ENCODE assay signal across 30 cellular contexts in genomic region chr3:119207512-119207875, GRCh38. TPM values are rescaled to one million over a fixed set of nuclear protein-coding genes. Genes with fewer than 3 reads are reported as not detected.
A peak's percentile ranks its signal among the peaks of the same experiment; 100 is the strongest.
DNase-seq lines count a peak whose midpoint lies in the region; ATAC-seq, FAIRE-seq and TF ChIP-seq lines count a peak whose summit lies in the region.
"Had no signal": no experiment of that assay in that cellular context is flagged by ENCODE, and none has a peak within 500 bp of the region (broad histone marks: within the 10 kb centered on the region; RNA-seq: fewer than 3 reads in every experiment).

No MANE protein-coding gene starts in this region.

- TF ChIP-seq CTCF in RWPE2 (IDR thresholded peaks at IDR 0.05; ENCODE audit: poor library complexity, severe bottlenecking) (no peak), keratinocyte (optimal IDR thresholded peaks at IDR 0.05 in 1 of 3, IDR thresholded peaks at IDR 0.05 in 1 of 3, conservative IDR thresholded peaks at IDR 0.05 in 1 of 3; ENCODE audit: extremely low read depth in 1 of 3, insufficient read depth in 2 of 3, low read length in 3 of 3) (no peak)

- H3K4me1 Mint-ChIP-seq in activated CD4-positive, alpha-beta T cell treated with anti-CD3 and anti-CD28 coated beads, Interleukin-2, amount 10 ng/mL, durations not matched to agents 7 days and 5 days: peaks cover 43% of the 10 kb centered on the region
- peaks cover 15 to 38% (median 22%) of the 10 kb centered on the region in 4 donors for H3K4me1 Mint-ChIP-seq in CD4-positive, alpha-beta memory T cell
- H3K4me1 Mint-ChIP-seq: stimulated activated naive B cell treated with anti-CD40 and anti-IgM and Interleukin-4, amounts not matched to agents 10 μg/mL and 1 μg/mL and 100 μg/mL, for 72 hours had no signal

- no peaks in the 10 kb centered on the region for H3K9me3 ChIP-seq in CD4-positive, alpha-beta memory T cell (ENCODE audit: control insufficient read depth in 1 of 2, low read length in 2 of 2)
- H3K9me3 ChIP-seq in RWPE2 (ENCODE audit: severe bottlenecking) (no peaks in the 10 kb centered on the region), keratinocyte (ENCODE audit: control insufficient read depth, low read depth, low read length) (no peaks in the 10 kb centered on the region)
- H3K9me3 ChIP-seq: esophagus muscularis mucosa, heart right ventricle, testis had no signal

- intact Hi-C loops in CD4-positive, alpha-beta memory T cell (cut with micrococcal nuclease): no loop called here

- CTCF ChIA-PET in activated CD4-positive, alpha-beta T cell treated with anti-CD3 and anti-CD28 coated beads, Interleukin-2, amount 10 ng/mL, durations not matched to agents 7 days and 5 days (lab: Charles Lee): interaction anchor here (0.8 to 2.0 kb wide), 2 partner anchors 8 to 17 kb away, joined by 4 to 6 read pairs; no protein-coding TSS in a partner anchor
- CTCF ChIA-PET in CD4-positive, alpha-beta memory T cell (lab: Charles Lee; ENCODE audit: partially characterized antibody): no interaction called here

- H3K27ac Mint-ChIP-seq in activated CD4-positive, alpha-beta T cell treated with anti-CD3 and anti-CD28 coated beads, Interleukin-2, amount 10 ng/mL, durations not matched to agents 7 days and 5 days: peak overlapping the region; percentile 73
- H3K27ac Mint-ChIP-seq in CD4-positive, alpha-beta memory T cell: peak overlapping the region; percentile 3 to 74 (median 25)
- H3K27ac Mint-ChIP-seq: activated T-cell treated with anti-CD3 and anti-CD28 coated beads, Interleukin-2, amount 50 U/mL, for 24 hours; progenitor cell of endocrine pancreas; stimulated activated naive B cell treated with anti-CD40 and anti-IgM and Interleukin-4, amounts not matched to agents 10 μg/mL and 1 μg/mL and 100 μg/mL, for 72 hours; T-helper 1 cell treated with Interleukin-12 subunit alpha and Interleukin-12 subunit beta and Interleukin-4 antibody, amounts not matched to agents 30 μg/mL and 1 μg/mL, for 36 hours had no signal

- peak overlapping the region; percentile 59 for H3K4me2 ChIP-seq in keratinocyte (ENCODE audit: control insufficient read depth, extremely low read depth, insufficient read depth, low read depth, low read length)

- peaks cover 26% of the 10 kb centered on the region for H3K4me1 ChIP-seq in CD4-positive, alpha-beta memory T cell (ENCODE audit: insufficient read depth, low read length)
- H3K4me1 ChIP-seq in RWPE2 (ENCODE audit: insufficient read depth, poor library complexity, severe bottlenecking): peaks cover 4% of the 10 kb centered on the region
- H3K4me1 ChIP-seq in keratinocyte (ENCODE audit: control insufficient read depth, extremely low read depth, insufficient read depth, low read length): peaks cover 29% of the 10 kb centered on the region
- H3K4me1 ChIP-seq: testis had no signal

- H4K20me1 ChIP-seq in keratinocyte (ENCODE audit: control insufficient read depth, extremely low read depth, insufficient read depth, low read length): no peaks in the 10 kb centered on the region

- H3K36me3 ChIP-seq in CD4-positive, alpha-beta memory T cell (ENCODE audit: insufficient read depth, low read length): peaks cover 7% of the 10 kb centered on the region
- H3K36me3 ChIP-seq in RWPE2 (ENCODE audit: low read depth) (peaks cover 3% of the 10 kb centered on the region), keratinocyte (ENCODE audit: control insufficient read depth in 2 of 2, extremely low read depth in 1 of 2, insufficient read depth in 2 of 2, low read length in 2 of 2) (peaks cover 8 to 11% of the 10 kb centered on the region in 2 experiments)

- H3K27me3 Mint-ChIP-seq in activated CD4-positive, alpha-beta T cell treated with anti-CD3 and anti-CD28 coated beads, Interleukin-2, amount 10 ng/mL, durations not matched to agents 7 days and 5 days: no peaks in the 10 kb centered on the region
- H3K27me3 Mint-ChIP-seq in CD4-positive, alpha-beta memory T cell: no peaks in the 10 kb centered on the region
- H3K27me3 Mint-ChIP-seq: activated T-cell treated with anti-CD3 and anti-CD28 coated beads, Interleukin-2, amount 50 U/mL, for 24 hours; CD8-positive, alpha-beta memory T cell; effector memory CD8-positive, alpha-beta T cell; progenitor cell of endocrine pancreas; stimulated activated naive B cell treated with anti-CD40 and anti-IgM and Interleukin-4, amounts not matched to agents 10 μg/mL and 1 μg/mL and 100 μg/mL, for 72 hours had no signal

- H2AFZ ChIP-seq in keratinocyte (ENCODE audit: control insufficient read depth, low read length): no peak overlapping the region

- H3K9me3 Mint-ChIP-seq in activated CD4-positive, alpha-beta T cell treated with anti-CD3 and anti-CD28 coated beads, Interleukin-2, amount 10 ng/mL, durations not matched to agents 7 days and 5 days: peaks cover 4% of the 10 kb centered on the region
- H3K9me3 Mint-ChIP-seq in CD4-positive, alpha-beta memory T cell: peaks cover 0 to 3% (median 0%) of the 10 kb centered on the region in 8 donors
- H3K9me3 Mint-ChIP-seq: activated T-cell treated with anti-CD3 and anti-CD28 coated beads, Interleukin-2, amount 50 U/mL, for 24 hours; effector memory CD8-positive, alpha-beta T cell; T-helper 1 cell treated with Interleukin-12 subunit alpha and Interleukin-12 subunit beta and Interleukin-4 antibody, amounts not matched to agents 30 μg/mL and 1 μg/mL, for 36 hours had no signal

- no peak for DNase-seq in activated CD4-positive, alpha-beta T cell treated with anti-CD3 and anti-CD28 coated beads, Interleukin-2, amount 10 ng/mL, durations not matched to agents 7 days and 5 days
- no peak for DNase-seq in activated CD4-positive, alpha-beta T cell treated with anti-CD3 and anti-CD28 coated beads for 4 hours
- no peak for DNase-seq in CD4-positive, alpha-beta memory T cell
- DNase-seq in RWPE2 (ENCODE audit: low spot score) (no peak), keratinocyte (ENCODE audit: low read depth, low spot score) (no peak), NCI-H82 (lab: John Stamatoyannopoulos, UW) (no peak)
- DNase-seq in activated T-cell treated with anti-CD3 and anti-CD28 coated beads, Interleukin-2, amount 50 U/mL, for 48 hours: no peak
- DNase-seq: 8988T; activated CD4-positive, alpha-beta T cell treated with anti-CD3 and anti-CD28 coated beads for 1 hour; activated naive CD4-positive, alpha-beta T cell treated with Interleukin-2 at 50 U/mL for 16 hours; activated T-cell treated with anti-CD3 and anti-CD28 coated beads, Interleukin-2, amount 50 U/mL, for 24 hours; CD8-positive, alpha-beta memory T cell; DMS153; effector memory CD8-positive, alpha-beta T cell; heart right ventricle; NCI-H2029 treated with DMSO at 0.1 percent for 48 hours; NCI-H526 treated with DMSO at 0.1 percent for 48 hours; stimulated activated CD4-positive, alpha-beta T cell treated with anti-CD3 and anti-CD28 coated beads, Interleukin-4, amount 100 ng/mL, for 4 hours; stimulated activated naive B cell treated with anti-CD40 and anti-IgM and Interleukin-4, amounts not matched to agents 10 μg/mL and 1 μg/mL and 100 μg/mL, for 72 hours; testis had no signal

- H3K36me3 Mint-ChIP-seq in activated CD4-positive, alpha-beta T cell treated with anti-CD3 and anti-CD28 coated beads, Interleukin-2, amount 10 ng/mL, durations not matched to agents 7 days and 5 days (ENCODE audit: low read depth): peaks cover 38% of the 10 kb centered on the region
- peaks cover 35 to 41% of the 10 kb centered on the region in 2 donors for H3K36me3 Mint-ChIP-seq in CD4-positive, alpha-beta memory T cell

- no peak overlapping the region for H3K27ac ChIP-seq in CD4-positive, alpha-beta memory T cell (ENCODE audit: low read depth, low read length)
- peak overlapping the region; percentile 12 for H3K27ac ChIP-seq in RWPE2 (ENCODE audit: poor library complexity, severe bottlenecking)
- H3K27ac ChIP-seq in keratinocyte (ENCODE audit: control insufficient read depth, insufficient read depth, low read length): peak overlapping the region; percentile 37
- H3K27ac ChIP-seq: coronary artery, esophagus muscularis mucosa, foreskin keratinocyte, testis had no signal

- dilution Hi-C loops in keratinocyte (cut with MboI; ENCODE audit: extremely low pct_ligation_motif_present, low sequenced_read_pairs): no loop called here

- FAIRE-seq in keratinocyte (lab: Jason Lieb, UNC): no peak
- FAIRE-seq: H54 had no signal

- H3K9me1 ChIP-seq in keratinocyte (ENCODE audit: control insufficient read depth, extremely low read depth, insufficient read depth, low read length): peaks cover 2% of the 10 kb centered on the region

- POLR2A ChIA-PET in activated CD4-positive, alpha-beta T cell treated with anti-CD3 and anti-CD28 coated beads, Interleukin-2, amount 10 ng/mL, durations not matched to agents 7 days and 5 days (lab: Charles Lee): no interaction called here
- POLR2A ChIA-PET in CD4-positive, alpha-beta memory T cell (lab: Charles Lee; ENCODE audit: partially characterized antibody): no interaction called here

- H3K27me3 ChIP-seq in CD4-positive, alpha-beta memory T cell (ENCODE audit: insufficient read depth, low read length): no peaks in the 10 kb centered on the region
- no peaks in the 10 kb centered on the region for H3K27me3 ChIP-seq in RWPE2 (ENCODE audit: insufficient read depth, poor library complexity, severe bottlenecking)
- no peaks in the 10 kb centered on the region for H3K27me3 ChIP-seq in keratinocyte (ENCODE audit: control insufficient read depth, extremely low read depth, insufficient read depth, low read length)
- H3K27me3 ChIP-seq: esophagus muscularis mucosa, foreskin keratinocyte, heart right ventricle, testis had no signal

- ATAC-seq in RWPE2 (ENCODE audit: low read depth) (no peak), HG03135 (IDR thresholded peaks at IDR 0.05; ENCODE audit: unreplicated experiment) (no peak)
- ATAC-seq: effector memory CD8-positive, alpha-beta T cell; stimulated activated naive B cell treated with anti-CD40 and anti-IgM and Interleukin-4, amounts not matched to agents 10 μg/mL and 1 μg/mL and 100 μg/mL, for 72 hours had no signal

- H3K79me2 ChIP-seq in keratinocyte (ENCODE audit: control insufficient read depth, insufficient read depth, low read length): no peaks in the 10 kb centered on the region

- no peak overlapping the region for H3K4me3 Mint-ChIP-seq in activated CD4-positive, alpha-beta T cell treated with anti-CD3 and anti-CD28 coated beads, Interleukin-2, amount 10 ng/mL, durations not matched to agents 7 days and 5 days
- peak overlapping the region in 3 of 8 donors; percentile 1 to 50 (median 26) for H3K4me3 Mint-ChIP-seq in CD4-positive, alpha-beta memory T cell
- H3K4me3 Mint-ChIP-seq: activated T-cell treated with anti-CD3 and anti-CD28 coated beads, Interleukin-2, amount 50 U/mL, for 24 hours; effector memory CD8-positive, alpha-beta T cell; stimulated activated naive B cell treated with anti-CD40 and anti-IgM and Interleukin-4, amounts not matched to agents 10 μg/mL and 1 μg/mL and 100 μg/mL, for 72 hours; T-helper 1 cell treated with Interleukin-12 subunit alpha and Interleukin-12 subunit beta and Interleukin-4 antibody, amounts not matched to agents 30 μg/mL and 1 μg/mL, for 36 hours had no signal

- no peak overlapping the region for H3K4me3 ChIP-seq in CD4-positive, alpha-beta memory T cell (ENCODE audit: low read length in 2 of 2)
- H3K4me3 ChIP-seq in RWPE2 (ENCODE audit: severe bottlenecking) (no peak overlapping the region), keratinocyte (ENCODE audit: control insufficient read depth in 2 of 3, extremely low read depth in 1 of 3, insufficient read depth in 2 of 3, low read depth in 1 of 3, low read length in 3 of 3) (no peak overlapping the region)
- H3K4me3 ChIP-seq: coronary artery, esophagus muscularis mucosa, heart right ventricle, lung, testis had no signal

- no peak overlapping the region for H3K9ac ChIP-seq in keratinocyte (ENCODE audit: control insufficient read depth, extremely low read depth, insufficient read depth, low read length)

RNA-seq across cellular contexts. Expression of gene B4GALT4, which starts 33.2 kb away (rescaled TPM):
- total RNA-seq in activated CD4-positive, alpha-beta T cell treated with anti-CD3 and anti-CD28 coated beads, Interleukin-2, amount 10 ng/mL, durations not matched to agents 7 days and 5 days: 10 to 100 TPM; 16.1 to 16.5 TPM
- total RNA-seq in CD4-positive, alpha-beta memory T cell: 10 to 100 TPM; 15.9 to 18.1 TPM
- polyA plus RNA-seq in CD4-positive, alpha-beta memory T cell: 1 to 10 TPM; 5.9 to 8.6 TPM
- polyA plus RNA-seq in keratinocyte: 26.0 to 43.3 TPM (median 29.4 TPM) in 3 replicates
- polyA plus RNA-seq in keratinocyte (2011; ENCODE audit: low read depth): 77.7 TPM
- 17.5 and 19.2 TPM in 2 replicates for polyA plus RNA-seq in keratinocyte (2011; cell fraction: cytosol; rRNA removed)
- 33.1 and 43.3 TPM in 2 replicates for polyA plus RNA-seq in keratinocyte (2011; cell fraction: nucleus; rRNA removed)
- polyA plus RNA-seq in keratinocyte (2012; ENCODE audit: low replicate concordance): 23.0 and 33.6 TPM in 2 replicates
- polyA minus RNA-seq in keratinocyte: 11.9 to 23.7 TPM (median 22.4 TPM) in 3 replicates
- polyA minus RNA-seq in keratinocyte (2011; cell fraction: cytosol; rRNA and poly(A)+ RNA removed): 23.2 TPM
- 13.4 and 22.0 TPM in 2 replicates for polyA minus RNA-seq in keratinocyte (2011; cell fraction: nucleus; rRNA and poly(A)+ RNA removed)

RNA-seq across cellular contexts. Expression of gene UPK1B, which starts 34.1 kb away (rescaled TPM):
- total RNA-seq in activated CD4-positive, alpha-beta T cell treated with anti-CD3 and anti-CD28 coated beads, Interleukin-2, amount 10 ng/mL, durations not matched to agents 7 days and 5 days: not detected
- total RNA-seq in CD4-positive, alpha-beta memory T cell: not detected
- polyA plus RNA-seq in CD4-positive, alpha-beta memory T cell: not detected
- 23.7 to 82.5 TPM (median 54.6 TPM) in 3 replicates for polyA plus RNA-seq in keratinocyte
- polyA plus RNA-seq in keratinocyte (2011; ENCODE audit: low read depth): 11.8 TPM
- 28.4 and 58.0 TPM in 2 replicates for polyA plus RNA-seq in keratinocyte (2011; cell fraction: cytosol; rRNA removed)
- polyA plus RNA-seq in keratinocyte (2011; cell fraction: nucleus; rRNA removed): 67.1 and 78.9 TPM in 2 replicates
- polyA plus RNA-seq in keratinocyte (2012; ENCODE audit: low replicate concordance): 18.3 and 22.0 TPM in 2 replicates
- 17.7 to 64.8 TPM (median 31.9 TPM) in 3 replicates for polyA minus RNA-seq in keratinocyte
- 30.7 TPM for polyA minus RNA-seq in keratinocyte (2011; cell fraction: cytosol; rRNA and poly(A)+ RNA removed)
- 34.2 and 51.8 TPM in 2 replicates for polyA minus RNA-seq in keratinocyte (2011; cell fraction: nucleus; rRNA and poly(A)+ RNA removed)
- total RNA-seq: CD8-positive, alpha-beta memory T cell; esophagus muscularis mucosa; HT-29; RPMI7951 had no signal
- polyA plus RNA-seq: CD8-positive, alpha-beta memory T cell; heart right ventricle had no signal
